ENCODE assay signal across 19 cellular contexts in genomic region chr1:162908780-162909179, GRCh38. TPM values are rescaled to one million over a fixed set of nuclear protein-coding genes. Genes with fewer than 3 reads are reported as not detected.
DNase-seq lines count a peak whose midpoint lies in the region; ATAC-seq and TF ChIP-seq lines count a peak whose summit lies in the region.
"Had no signal": no experiment of that assay in that cellular context is flagged by ENCODE, and none has a peak within 500 bp of the region (broad histone marks: within the 10 kb centered on the region; RNA-seq: fewer than 3 reads in every experiment).

No MANE protein-coding gene starts in this region.

- no peak for TF ChIP-seq EP300 in gastroesophageal sphincter (IDR thresholded peaks at IDR 0.05)

- peaks cover 10% of the 10 kb centered on the region for H3K9me3 ChIP-seq in RWPE2 (ENCODE audit: severe bottlenecking)
- peaks cover 0 to 16% (median 0%) of the 10 kb centered on the region in 3 donors for H3K9me3 ChIP-seq in gastroesophageal sphincter
- H3K9me3 ChIP-seq: HAP-1, neutrophil had no signal

- TF ChIP-seq POLR2A in gastroesophageal sphincter (IDR thresholded peaks at IDR 0.05) = no peak

- no peaks in the 10 kb centered on the region for H3K27me3 ChIP-seq in RWPE2 (ENCODE audit: insufficient read depth, poor library complexity, severe bottlenecking)
- no peaks in the 10 kb centered on the region for H3K27me3 ChIP-seq in gastroesophageal sphincter

- peaks cover 35% of the 10 kb centered on the region for H3K4me1 ChIP-seq in RWPE2 (ENCODE audit: insufficient read depth, poor library complexity, severe bottlenecking)
- no peaks in the 10 kb centered on the region for H3K4me1 ChIP-seq in gastroesophageal sphincter
- H3K4me1 ChIP-seq: HAP-1 had no signal

- WGBS in gastroesophageal sphincter (ENCODE audit: low coverage in 1 of 2), 2 donors = 19 to 83% methylated on average over 1 to 2 of the region's 2 CpGs

- H3K36me3 ChIP-seq in RWPE2 (ENCODE audit: low read depth) (no peaks in the 10 kb centered on the region), gastroesophageal sphincter (no peaks in the 10 kb centered on the region)
- H3K36me3 ChIP-seq: HAP-1, neutrophil had no signal

- H3K4me3 ChIP-seq in RWPE2 (ENCODE audit: severe bottlenecking) = no peak overlapping the region
- H3K4me3 ChIP-seq in epithelial cell of proximal tubule (ENCODE audit: low read depth, low read length) = no peak overlapping the region
- no peak overlapping the region for H3K4me3 ChIP-seq in gastroesophageal sphincter
- H3K4me3 ChIP-seq: HAP-1 had no signal

- TF ChIP-seq CTCF in RWPE2 (IDR thresholded peaks at IDR 0.05; ENCODE audit: poor library complexity, severe bottlenecking) = no peak
- no peak for TF ChIP-seq CTCF in epithelial cell of proximal tubule (conservative IDR thresholded peaks at IDR 0.05; ENCODE audit: low read depth, low read length)
- TF ChIP-seq CTCF in gastroesophageal sphincter (IDR thresholded peaks at IDR 0.05) = no peak

- ATAC-seq in RWPE2 (ENCODE audit: low read depth) = peak; percentile 84
- no peak for ATAC-seq in gastroesophageal sphincter
- ATAC-seq: stimulated activated naive B cell treated with anti-CD40 and anti-IgM and Interleukin-4, amounts not matched to agents 10 μg/mL and 1 μg/mL and 100 μg/mL, for 72 hours had no signal

- H3K27ac ChIP-seq in RWPE2 (ENCODE audit: poor library complexity, severe bottlenecking) = peak overlapping the region; percentile 45
- H3K27ac ChIP-seq in gastroesophageal sphincter = no peak overlapping the region
- H3K27ac ChIP-seq: neutrophil had no signal

- DNase-seq in EL (peak; percentile 83), RWPE2 (ENCODE audit: low spot score) (no peak), epithelial cell of proximal tubule (ENCODE audit: low read depth) (peak; percentile 44), pulmonary artery endothelial cell (ENCODE audit: low read depth, low spot score) (peak; percentile 17), NCI-H748 treated with DMSO at 0.1 percent for 48 hours (lab: John Stamatoyannopoulos, UW) (no peak), NCI-H345 (lab: John Stamatoyannopoulos, UW) (no peak)
- no peak for DNase-seq in stimulated activated CD4-positive, alpha-beta T cell treated with anti-CD3 and anti-CD28 coated beads, Interleukin-1b, Interleukin-23, amount 100 ng/mL, for 48 hours
- DNase-seq: central memory CD4-positive, alpha-beta T cell; COR-L47; head of caudate nucleus; NCI-H1694 treated with DMSO at 0.1 percent for 48 hours; NK-92 treated with Interleukin-12 subunit alpha and Interleukin-12 subunit beta, amount 100 ng/mL, for 24 hours; stimulated activated naive B cell treated with anti-CD40 and anti-IgM and Interleukin-4, amounts not matched to agents 10 μg/mL and 1 μg/mL and 100 μg/mL, for 72 hours; SW 1271 had no signal

RNA-seq across cellular contexts. Expression of gene CCDC190, which starts 47.8 kb away (rescaled TPM):
- total RNA-seq in epithelial cell of proximal tubule (not detected in 2 replicates), pulmonary artery endothelial cell (3.8 and 4.0 TPM in 2 replicates), gastroesophageal sphincter (not detected)
- total RNA-seq: activated T-helper 1 cell treated with anti-CD3 and anti-CD28 coated beads, Interleukin-12 subunit alpha, Interleukin-12 subunit beta, Interleukin-2, Interleukin-4 antibody, amounts not matched to agents 30 ng/mL and 10 ng/mL and 1 ng/mL, durations not matched to agents 14 hours and 24 hours and 36 hours; liver had no signal

Comparison
In these comparisons a context has a peak if more than half of its experiments do, and no peak if none do; other contexts are left out.
1. DNase-seq: peak in EL (single experiment), epithelial cell of proximal tubule (single experiment) and pulmonary artery endothelial cell (single experiment); none in RWPE2 (single experiment), NCI-H748 treated with DMSO at 0.1 percent for 48 hours (single experiment), NCI-H345 (single experiment) and stimulated activated CD4-positive, alpha-beta T cell treated with anti-CD3 and anti-CD28 coated beads, Interleukin-1b, Interleukin-23, amount 100 ng/mL, for 48 hours (single experiment).